Comparison of ENCODE assay signal across 1 cellular context in genomic region chr10:84397735-84398144, GRCh38.
TF ChIP-seq lines count a peak whose summit lies in the region.

No MANE protein-coding gene starts in this region.

TF ChIP-seq in GM12878, 131 proteins besides CTCF, POLR2A, EP300 and RAD21:
- no peak for TF ChIP-seq LARP7 (IDR thresholded peaks at IDR 0.05)
TF ChIP-seq in GM12878: peak in this region for 0.
